Comparison of ENCODE assay signal across 3 cellular contexts in the genomic region with DNA sequence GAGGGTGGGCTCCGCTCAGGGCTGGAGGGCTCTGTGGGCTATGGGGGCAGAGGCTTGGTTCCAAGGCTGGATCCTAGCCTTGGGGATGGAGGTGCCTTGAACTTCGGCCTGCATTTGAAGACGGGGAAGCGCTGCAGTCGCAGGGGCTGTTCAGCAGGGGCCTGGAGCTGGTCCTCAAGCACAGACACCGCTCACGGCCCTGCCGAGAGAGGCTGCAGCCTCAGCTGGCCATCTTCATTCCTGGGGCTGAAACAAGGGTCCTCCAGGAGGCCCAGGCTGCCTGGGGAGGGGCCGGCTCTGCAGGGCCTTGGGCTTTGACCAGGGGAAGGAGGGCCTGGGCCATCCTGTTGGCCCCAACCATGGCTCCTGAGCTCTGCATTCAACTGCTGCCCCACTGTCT.
TF ChIP-seq lines count a peak whose summit lies in the region.

No MANE protein-coding gene starts in this region.

TF ChIP-seq in GM23338, 12 proteins besides CTCF, POLR2A, EP300 and RAD21 (continues in another document):
- TF ChIP-seq ZNF331 (CRISPR knock-in tag; IDR thresholded peaks at IDR 0.05; ENCODE audit: low read depth) = no peak
- TF ChIP-seq STAT1 (IDR thresholded peaks at IDR 0.05; ENCODE audit: unreplicated experiment) = no peak
- no peak for TF ChIP-seq NANOG (IDR thresholded peaks at IDR 0.05; ENCODE audit: borderline replicate concordance)
- TF ChIP-seq EZH2 (IDR thresholded peaks at IDR 0.05; ENCODE audit: low read depth, unreplicated experiment) = no peak
- TF ChIP-seq EZH2phosphoT487 (IDR thresholded peaks at IDR 0.05; ENCODE audit: unreplicated experiment) = no peak
- TF ChIP-seq, protein P1, sequence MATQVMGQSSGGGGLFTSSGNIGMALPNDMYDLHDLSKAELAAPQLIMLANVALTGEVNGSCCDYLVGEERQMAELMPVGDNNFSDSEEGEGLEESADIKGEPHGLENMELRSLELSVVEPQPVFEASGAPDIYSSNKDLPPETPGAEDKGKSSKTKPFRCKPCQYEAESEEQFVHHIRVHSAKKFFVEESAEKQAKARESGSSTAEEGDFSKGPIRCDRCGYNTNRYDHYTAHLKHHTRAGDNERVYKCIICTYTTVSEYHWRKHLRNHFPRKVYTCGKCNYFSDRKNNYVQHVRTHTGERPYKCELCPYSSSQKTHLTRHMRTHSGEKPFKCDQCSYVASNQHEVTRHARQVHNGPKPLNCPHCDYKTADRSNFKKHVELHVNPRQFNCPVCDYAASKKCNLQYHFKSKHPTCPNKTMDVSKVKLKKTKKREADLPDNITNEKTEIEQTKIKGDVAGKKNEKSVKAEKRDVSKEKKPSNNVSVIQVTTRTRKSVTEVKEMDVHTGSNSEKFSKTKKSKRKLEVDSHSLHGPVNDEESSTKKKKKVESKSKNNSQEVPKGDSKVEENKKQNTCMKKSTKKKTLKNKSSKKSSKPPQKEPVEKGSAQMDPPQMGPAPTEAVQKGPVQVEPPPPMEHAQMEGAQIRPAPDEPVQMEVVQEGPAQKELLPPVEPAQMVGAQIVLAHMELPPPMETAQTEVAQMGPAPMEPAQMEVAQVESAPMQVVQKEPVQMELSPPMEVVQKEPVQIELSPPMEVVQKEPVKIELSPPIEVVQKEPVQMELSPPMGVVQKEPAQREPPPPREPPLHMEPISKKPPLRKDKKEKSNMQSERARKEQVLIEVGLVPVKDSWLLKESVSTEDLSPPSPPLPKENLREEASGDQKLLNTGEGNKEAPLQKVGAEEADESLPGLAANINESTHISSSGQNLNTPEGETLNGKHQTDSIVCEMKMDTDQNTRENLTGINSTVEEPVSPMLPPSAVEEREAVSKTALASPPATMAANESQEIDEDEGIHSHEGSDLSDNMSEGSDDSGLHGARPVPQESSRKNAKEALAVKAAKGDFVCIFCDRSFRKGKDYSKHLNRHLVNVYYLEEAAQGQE (IDR thresholded peaks at IDR 0.05; ENCODE audit: unreplicated experiment) = no peak
- TF ChIP-seq ZNF114 (CRISPR knock-in tag; IDR thresholded peaks at IDR 0.05) = no peak

TF ChIP-seq in H1, 55 proteins besides CTCF, POLR2A, EP300 and RAD21:
- TF ChIP-seq HDAC6 (IDR thresholded peaks at IDR 0.05; ENCODE audit: low read depth, low read length) (no peak), TAF1 (IDR thresholded peaks at IDR 0.05; ENCODE audit: low read depth, low read length) (no peak), TCF12 (IDR thresholded peaks at IDR 0.05; ENCODE audit: low read depth, low read length) (no peak)

TF ChIP-seq in HepG2, 621 proteins besides CTCF, POLR2A, EP300 and RAD21:
- TF ChIP-seq, protein P2, sequence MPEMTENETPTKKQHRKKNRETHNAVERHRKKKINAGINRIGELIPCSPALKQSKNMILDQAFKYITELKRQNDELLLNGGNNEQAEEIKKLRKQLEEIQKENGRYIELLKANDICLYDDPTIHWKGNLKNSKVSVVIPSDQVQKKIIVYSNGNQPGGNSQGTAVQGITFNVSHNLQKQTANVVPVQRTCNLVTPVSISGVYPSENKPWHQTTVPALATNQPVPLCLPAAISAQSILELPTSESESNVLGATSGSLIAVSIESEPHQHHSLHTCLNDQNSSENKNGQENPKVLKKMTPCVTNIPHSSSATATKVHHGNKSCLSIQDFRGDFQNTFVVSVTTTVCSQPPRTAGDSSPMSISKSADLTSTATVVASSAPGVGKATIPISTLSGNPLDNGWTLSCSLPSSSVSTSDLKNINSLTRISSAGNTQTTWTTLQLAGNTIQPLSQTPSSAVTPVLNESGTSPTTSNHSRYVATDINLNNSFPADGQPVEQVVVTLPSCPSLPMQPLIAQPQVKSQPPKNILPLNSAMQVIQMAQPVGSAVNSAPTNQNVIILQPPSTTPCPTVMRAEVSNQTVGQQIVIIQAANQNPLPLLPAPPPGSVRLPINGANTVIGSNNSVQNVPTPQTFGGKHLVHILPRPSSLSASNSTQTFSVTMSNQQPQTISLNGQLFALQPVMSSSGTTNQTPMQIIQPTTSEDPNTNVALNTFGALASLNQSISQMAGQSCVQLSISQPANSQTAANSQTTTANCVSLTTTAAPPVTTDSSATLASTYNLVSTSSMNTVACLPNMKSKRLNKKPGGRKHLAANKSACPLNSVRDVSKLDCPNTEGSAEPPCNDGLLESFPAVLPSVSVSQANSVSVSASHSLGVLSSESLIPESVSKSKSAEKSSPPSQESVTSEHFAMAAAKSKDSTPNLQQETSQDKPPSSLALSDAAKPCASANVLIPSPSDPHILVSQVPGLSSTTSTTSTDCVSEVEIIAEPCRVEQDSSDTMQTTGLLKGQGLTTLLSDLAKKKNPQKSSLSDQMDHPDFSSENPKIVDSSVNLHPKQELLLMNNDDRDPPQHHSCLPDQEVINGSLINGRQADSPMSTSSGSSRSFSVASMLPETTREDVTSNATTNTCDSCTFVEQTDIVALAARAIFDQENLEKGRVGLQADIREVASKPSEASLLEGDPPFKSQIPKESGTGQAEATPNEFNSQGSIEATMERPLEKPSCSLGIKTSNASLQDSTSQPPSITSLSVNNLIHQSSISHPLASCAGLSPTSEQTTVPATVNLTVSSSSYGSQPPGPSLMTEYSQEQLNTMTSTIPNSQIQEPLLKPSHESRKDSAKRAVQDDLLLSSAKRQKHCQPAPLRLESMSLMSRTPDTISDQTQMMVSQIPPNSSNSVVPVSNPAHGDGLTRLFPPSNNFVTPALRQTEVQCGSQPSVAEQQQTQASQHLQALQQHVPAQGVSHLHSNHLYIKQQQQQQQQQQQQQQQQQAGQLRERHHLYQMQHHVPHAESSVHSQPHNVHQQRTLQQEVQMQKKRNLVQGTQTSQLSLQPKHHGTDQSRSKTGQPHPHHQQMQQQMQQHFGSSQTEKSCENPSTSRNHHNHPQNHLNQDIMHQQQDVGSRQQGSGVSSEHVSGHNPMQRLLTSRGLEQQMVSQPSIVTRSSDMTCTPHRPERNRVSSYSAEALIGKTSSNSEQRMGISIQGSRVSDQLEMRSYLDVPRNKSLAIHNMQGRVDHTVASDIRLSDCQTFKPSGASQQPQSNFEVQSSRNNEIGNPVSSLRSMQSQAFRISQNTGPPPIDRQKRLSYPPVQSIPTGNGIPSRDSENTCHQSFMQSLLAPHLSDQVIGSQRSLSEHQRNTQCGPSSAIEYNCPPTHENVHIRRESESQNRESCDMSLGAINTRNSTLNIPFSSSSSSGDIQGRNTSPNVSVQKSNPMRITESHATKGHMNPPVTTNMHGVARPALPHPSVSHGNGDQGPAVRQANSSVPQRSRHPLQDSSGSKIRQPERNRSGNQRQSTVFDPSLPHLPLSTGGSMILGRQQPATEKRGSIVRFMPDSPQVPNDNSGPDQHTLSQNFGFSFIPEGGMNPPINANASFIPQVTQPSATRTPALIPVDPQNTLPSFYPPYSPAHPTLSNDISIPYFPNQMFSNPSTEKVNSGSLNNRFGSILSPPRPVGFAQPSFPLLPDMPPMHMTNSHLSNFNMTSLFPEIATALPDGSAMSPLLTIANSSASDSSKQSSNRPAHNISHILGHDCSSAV (CRISPR knock-in tag; IDR thresholded peaks at IDR 0.05; ENCODE audit: borderline replicate concordance) = no peak
- TF ChIP-seq MYC (CRISPR knock-in tag; IDR thresholded peaks at IDR 0.05; ENCODE audit: borderline replicate concordance) (peak; percentile 27; the same call in 1 of the 2 replicates), HNF4A (CRISPR knock-in tag; IDR thresholded peaks at IDR 0.05) (peak; percentile 18; the same call in 1 of the 2 replicates), RBM39 (IDR thresholded peaks at IDR 0.05; ENCODE audit: low read depth, low read length, poor library complexity, severe bottlenecking) (no peak)
- TF ChIP-seq, protein P3, sequence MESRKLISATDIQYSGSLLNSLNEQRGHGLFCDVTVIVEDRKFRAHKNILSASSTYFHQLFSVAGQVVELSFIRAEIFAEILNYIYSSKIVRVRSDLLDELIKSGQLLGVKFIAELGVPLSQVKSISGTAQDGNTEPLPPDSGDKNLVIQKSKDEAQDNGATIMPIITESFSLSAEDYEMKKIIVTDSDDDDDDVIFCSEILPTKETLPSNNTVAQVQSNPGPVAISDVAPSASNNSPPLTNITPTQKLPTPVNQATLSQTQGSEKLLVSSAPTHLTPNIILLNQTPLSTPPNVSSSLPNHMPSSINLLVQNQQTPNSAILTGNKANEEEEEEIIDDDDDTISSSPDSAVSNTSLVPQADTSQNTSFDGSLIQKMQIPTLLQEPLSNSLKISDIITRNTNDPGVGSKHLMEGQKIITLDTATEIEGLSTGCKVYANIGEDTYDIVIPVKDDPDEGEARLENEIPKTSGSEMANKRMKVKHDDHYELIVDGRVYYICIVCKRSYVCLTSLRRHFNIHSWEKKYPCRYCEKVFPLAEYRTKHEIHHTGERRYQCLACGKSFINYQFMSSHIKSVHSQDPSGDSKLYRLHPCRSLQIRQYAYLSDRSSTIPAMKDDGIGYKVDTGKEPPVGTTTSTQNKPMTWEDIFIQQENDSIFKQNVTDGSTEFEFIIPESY (CRISPR knock-in tag; IDR thresholded peaks at IDR 0.05) = peak; percentile 58
